In the genomic region with DNA sequence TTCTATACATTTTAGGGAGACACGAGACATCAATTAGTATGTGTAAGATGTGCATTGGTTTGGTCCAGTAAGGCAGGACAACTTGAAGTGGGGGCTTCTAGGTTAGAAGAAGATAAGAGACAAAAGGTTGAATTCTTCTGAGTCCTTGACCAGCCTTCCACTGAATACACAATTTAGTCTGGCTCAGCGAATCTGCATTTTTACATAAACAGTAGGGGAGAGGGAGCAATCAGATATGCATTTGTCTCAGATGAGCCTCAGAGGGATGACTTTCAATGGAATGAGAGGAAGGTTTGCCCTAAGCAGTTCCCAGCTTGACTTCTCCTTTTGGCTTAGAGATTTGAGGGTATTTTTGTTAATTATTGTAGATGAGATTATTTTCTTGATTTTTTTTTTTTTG, we compare ENCODE assay signal across 15 cellular contexts. TPM values are rescaled to one million over a fixed set of nuclear protein-coding genes. Genes with fewer than 3 reads are reported as not detected.
A peak's percentile ranks its signal among the peaks of the same experiment; 100 is the strongest.
DNase-seq lines count a peak whose midpoint lies in the region; ATAC-seq and TF ChIP-seq lines count a peak whose summit lies in the region.
"Had no signal": no experiment of that assay in that cellular context is flagged by ENCODE, and none has a peak within 500 bp of the region (broad histone marks: within the 10 kb centered on the region; RNA-seq: fewer than 3 reads in every experiment).

No MANE protein-coding gene starts in this region.

- TF ChIP-seq CTCF in endodermal cell (conservative IDR thresholded peaks at IDR 0.05) (no peak), upper lobe of right lung (IDR thresholded peaks at IDR 0.05) (no peak)

- peaks cover 16% of the 10 kb centered on the region for H3K36me3 Mint-ChIP-seq in endodermal cell (ENCODE audit: low read depth)
- H3K36me3 Mint-ChIP-seq in activated CD4-positive, alpha-beta memory T cell treated with anti-CD3 and anti-CD28 coated beads for 36 hours = no peaks in the 10 kb centered on the region
- H3K36me3 Mint-ChIP-seq: CD4-positive, CD25-positive, alpha-beta regulatory T cell had no signal

- H3K4me1 Mint-ChIP-seq in endodermal cell = peaks cover 26% of the 10 kb centered on the region
- H3K4me1 Mint-ChIP-seq in activated CD4-positive, alpha-beta memory T cell treated with anti-CD3 and anti-CD28 coated beads for 36 hours (ENCODE audit: low read depth) = no peaks in the 10 kb centered on the region
- H3K4me1 Mint-ChIP-seq: CD4-positive, CD25-positive, alpha-beta regulatory T cell had no signal

- intact Hi-C loops in upper lobe of right lung (cut with DNase I) = no loop called here
- intact Hi-C loops in activated CD4-positive, alpha-beta memory T cell treated with anti-CD3 and anti-CD28 coated beads for 36 hours (cut with micrococcal nuclease) = no loop called here

- H3K9ac ChIP-seq in HUES48 (ENCODE audit: low read depth, low read length) = no peak overlapping the region; the same call in 1 of the 2 replicates
- no peak overlapping the region for H3K9ac ChIP-seq in endodermal cell (ENCODE audit: extremely low read depth, low read length, poor library complexity, severe bottlenecking)
- peak overlapping the region; percentile 24; the same call in 1 of the 2 replicates for H3K9ac ChIP-seq in iPS-20b (ENCODE audit: low read depth, low read length)

- H3K27ac ChIP-seq in HUES48 (ENCODE audit: low read depth, low read length) (peak overlapping the region; percentile 83), endodermal cell (ENCODE audit: low read depth, low read length) (no peak overlapping the region), iPS-20b (ENCODE audit: low read length) (no peak overlapping the region), upper lobe of right lung (no peak overlapping the region)

- H3K27me3 ChIP-seq in HUES48 (ENCODE audit: control insufficient read depth, insufficient read depth, low read length) = no peaks in the 10 kb centered on the region
- H3K27me3 ChIP-seq in endodermal cell (ENCODE audit: control insufficient read depth, insufficient read depth, low read length, poor library complexity, severe bottlenecking) = no peaks in the 10 kb centered on the region
- no peaks in the 10 kb centered on the region for H3K27me3 ChIP-seq in iPS-20b (ENCODE audit: insufficient read depth, low read length)
- no peaks in the 10 kb centered on the region for H3K27me3 ChIP-seq in upper lobe of right lung
- H3K27me3 ChIP-seq: BE2C had no signal

- POLR2A ChIA-PET in activated CD4-positive, alpha-beta memory T cell treated with anti-CD3 and anti-CD28 coated beads for 36 hours (lab: Charles Lee) = no interaction called here

- H3K9me3 Mint-ChIP-seq in endodermal cell = peaks cover 43% of the 10 kb centered on the region
- peaks cover 6% of the 10 kb centered on the region for H3K9me3 Mint-ChIP-seq in activated CD4-positive, alpha-beta memory T cell treated with anti-CD3 and anti-CD28 coated beads for 36 hours

- no peak for TF ChIP-seq POLR2A in GM18505 (IDR thresholded peaks at IDR 0.05; ENCODE audit: borderline replicate concordance, extremely low read depth, insufficient read depth, insufficient read length)

- no peak overlapping the region for H3K4me3 ChIP-seq in HUES48 (ENCODE audit: low read depth, low read length)
- H3K4me3 ChIP-seq in endodermal cell (ENCODE audit: low read length) = peak overlapping the region; percentile 59
- no peak overlapping the region; the same call in 1 of the 2 replicates for H3K4me3 ChIP-seq in iPS-20b (ENCODE audit: low read length)
- no peak overlapping the region for H3K4me3 ChIP-seq in upper lobe of right lung
- H3K4me3 ChIP-seq: HAP-1 had no signal

- H3K9me3 ChIP-seq in HUES48 (ENCODE audit: control insufficient read depth, insufficient read depth, low read length) (no peaks in the 10 kb centered on the region), endodermal cell (ENCODE audit: control insufficient read depth, low read length) (peaks cover 34% of the 10 kb centered on the region), iPS-20b (ENCODE audit: insufficient read depth, low read depth, low read length) (no peaks in the 10 kb centered on the region; the same call in none of the 2 replicates), upper lobe of right lung (no peaks in the 10 kb centered on the region)
- H3K9me3 ChIP-seq: BE2C, HAP-1 had no signal

- CTCF ChIA-PET in activated CD4-positive, alpha-beta memory T cell treated with anti-CD3 and anti-CD28 coated beads for 36 hours (lab: Charles Lee) = no interaction called here

- ATAC-seq in upper lobe of right lung (no peak), GM18505 (IDR thresholded peaks at IDR 0.05; ENCODE audit: unreplicated experiment) (no peak)

- H3K27me3 Mint-ChIP-seq in endodermal cell (ENCODE audit: insufficient read depth) = no peaks in the 10 kb centered on the region
- H3K27me3 Mint-ChIP-seq in activated CD4-positive, alpha-beta memory T cell treated with anti-CD3 and anti-CD28 coated beads for 36 hours = no peaks in the 10 kb centered on the region
- H3K27me3 Mint-ChIP-seq: CD4-positive, CD25-positive, alpha-beta regulatory T cell had no signal

- 39 to 50% methylated on average over 2 of the region's 2 CpGs for WGBS in endodermal cell (ENCODE audit: insufficient coverage in 1 of 2, insufficient read length in 1 of 2), 2 experiments

- DNase-seq in endodermal cell (peak; percentile 65), upper lobe of right lung (no peak)
- no peak for DNase-seq in activated CD4-positive, alpha-beta memory T cell treated with anti-CD3 and anti-CD28 coated beads for 36 hours
- DNase-seq: ACHN; BE2C; C1 segment of cervical spinal cord; Caco-2; CD4-positive, CD25-positive, alpha-beta regulatory T cell; DMS79; GF-D8 had no signal

- H3K27ac Mint-ChIP-seq in endodermal cell = peak overlapping the region; percentile 86
- no peak overlapping the region for H3K27ac Mint-ChIP-seq in activated CD4-positive, alpha-beta memory T cell treated with anti-CD3 and anti-CD28 coated beads for 36 hours
- H3K27ac Mint-ChIP-seq: CD4-positive, CD25-positive, alpha-beta regulatory T cell had no signal

- H3K4me1 ChIP-seq in HUES48 (ENCODE audit: control insufficient read depth, insufficient read depth, low read length) (peaks cover 16% of the 10 kb centered on the region), endodermal cell (ENCODE audit: control insufficient read depth, insufficient read depth, low read length) (peaks cover 11% of the 10 kb centered on the region), iPS-20b (ENCODE audit: insufficient read depth, low read length) (peaks cover 16% of the 10 kb centered on the region), upper lobe of right lung (no peaks in the 10 kb centered on the region)
- H3K4me1 ChIP-seq: BE2C, HAP-1 had no signal

- no peak overlapping the region for H3K4me3 Mint-ChIP-seq in endodermal cell
- no peak overlapping the region for H3K4me3 Mint-ChIP-seq in activated CD4-positive, alpha-beta memory T cell treated with anti-CD3 and anti-CD28 coated beads for 36 hours
- H3K4me3 Mint-ChIP-seq: CD4-positive, CD25-positive, alpha-beta regulatory T cell had no signal

- H3K36me3 ChIP-seq in HUES48 (ENCODE audit: control insufficient read depth, insufficient read depth, low read length) (no peaks in the 10 kb centered on the region), endodermal cell (ENCODE audit: control insufficient read depth, insufficient read depth, low read length) (no peaks in the 10 kb centered on the region), iPS-20b (ENCODE audit: insufficient read depth, low read depth, low read length) (no peaks in the 10 kb centered on the region), upper lobe of right lung (no peaks in the 10 kb centered on the region)
- H3K36me3 ChIP-seq: BE2C, HAP-1 had no signal

RNA-seq across cellular contexts. Expression of a gene that starts 20.0 kb away (rescaled TPM):
- total RNA-seq in endodermal cell (under 1 TPM in 1 of 2 donors, not detected in 1; 0.33 TPM), upper lobe of right lung (not detected)
- polyA plus RNA-seq in endodermal cell (2013, experiment 1 of 2) = not detected
- not detected for polyA plus RNA-seq in endodermal cell (2013, experiment 2 of 2)
- total RNA-seq in activated CD4-positive, alpha-beta memory T cell treated with anti-CD3 and anti-CD28 coated beads for 36 hours = not detected
- total RNA-seq: Caco-2; CD4-positive, CD25-positive, alpha-beta regulatory T cell; H1 had no signal
- polyA plus RNA-seq: CD4-positive, CD25-positive, alpha-beta regulatory T cell had no signal
